ENCODE assay signal across 19 cellular contexts in genomic region chr16:35533683-35534082, GRCh38.
"Had no signal": no experiment of that assay in that cellular context is flagged by ENCODE, and none has a peak within 500 bp of the region (broad histone marks: within the 10 kb centered on the region; RNA-seq: fewer than 3 reads in every experiment).

No MANE protein-coding gene starts in this region.

- H3K9me3 ChIP-seq: colonic mucosa, psoas muscle, testis, upper lobe of right lung had no signal

- ATAC-seq: activated CD4-positive, alpha-beta T cell treated with anti-CD3 and anti-CD28 coated beads for 36 hours; activated CD8-positive, alpha-beta T cell treated with anti-CD3 and anti-CD28 coated beads, Interleukin-2, amount 10 ng/mL, durations not matched to agents 7 days and 5 days; activated naive CD8-positive, alpha-beta T cell treated with anti-CD3 and anti-CD28 coated beads, Interleukin-2, amount 50 U/mL, for 24 hours; psoas muscle; stimulated activated naive CD8-positive, alpha-beta T cell treated with anti-CD3 and anti-CD28 coated beads, Interleukin-15, amount 100 ng/mL, for 72 hours; upper lobe of right lung had no signal

- H3K27ac ChIP-seq: cardiac muscle cell, colonic mucosa, hepatocyte, left ventricle myocardium inferior, psoas muscle, testis, upper lobe of right lung, WERI-Rb-1 had no signal

- DNase-seq: activated CD4-positive, alpha-beta T cell treated with anti-CD3 and anti-CD28 coated beads for 36 hours; activated CD8-positive, alpha-beta T cell treated with anti-CD3 and anti-CD28 coated beads, Interleukin-2, amount 10 ng/mL, durations not matched to agents 7 days and 5 days; activated naive CD4-positive, alpha-beta T cell; activated naive CD8-positive, alpha-beta T cell treated with anti-CD3 and anti-CD28 coated beads, Interleukin-2, amount 50 U/mL, for 24 hours; colonic mucosa; kidney; left ventricle myocardium inferior; mesendoderm; psoas muscle; stimulated activated CD4-positive, alpha-beta T cell treated with anti-CD3 and anti-CD28 coated beads, Interleukin-4, amount 100 ng/mL, for 4 hours; stimulated activated naive CD8-positive, alpha-beta T cell treated with anti-CD3 and anti-CD28 coated beads, Interleukin-15, amount 100 ng/mL, for 72 hours; T1000; testis; upper lobe of right lung; WERI-Rb-1 had no signal

- H3K4me3 Mint-ChIP-seq: activated CD4-positive, alpha-beta T cell treated with anti-CD3 and anti-CD28 coated beads for 36 hours; activated CD8-positive, alpha-beta T cell treated with anti-CD3 and anti-CD28 coated beads, Interleukin-2, amount 10 ng/mL, durations not matched to agents 7 days and 5 days; activated naive CD8-positive, alpha-beta T cell treated with anti-CD3 and anti-CD28 coated beads, Interleukin-2, amount 50 U/mL, for 24 hours; activated T-helper 1 cell treated with anti-CD3 and anti-CD28 coated beads, Interleukin-12 subunit alpha, Interleukin-12 subunit beta, Interleukin-2, Interleukin-4 antibody, amounts not matched to agents 30 ng/mL and 10 ng/mL and 1 ng/mL, durations not matched to agents 14 hours and 24 hours and 36 hours; nephron; stimulated activated naive CD8-positive, alpha-beta T cell treated with anti-CD3 and anti-CD28 coated beads, Interleukin-15, amount 100 ng/mL, for 72 hours had no signal

- H3K27ac Mint-ChIP-seq: activated CD4-positive, alpha-beta T cell treated with anti-CD3 and anti-CD28 coated beads for 36 hours; activated CD8-positive, alpha-beta T cell treated with anti-CD3 and anti-CD28 coated beads, Interleukin-2, amount 10 ng/mL, durations not matched to agents 7 days and 5 days; activated naive CD8-positive, alpha-beta T cell treated with anti-CD3 and anti-CD28 coated beads, Interleukin-2, amount 50 U/mL, for 24 hours; activated T-helper 1 cell treated with anti-CD3 and anti-CD28 coated beads, Interleukin-12 subunit alpha, Interleukin-12 subunit beta, Interleukin-2, Interleukin-4 antibody, amounts not matched to agents 30 ng/mL and 10 ng/mL and 1 ng/mL, durations not matched to agents 14 hours and 24 hours and 36 hours; nephron had no signal

- H3K4me1 Mint-ChIP-seq: activated CD4-positive, alpha-beta T cell treated with anti-CD3 and anti-CD28 coated beads for 36 hours; activated naive CD8-positive, alpha-beta T cell treated with anti-CD3 and anti-CD28 coated beads, Interleukin-2, amount 50 U/mL, for 24 hours; nephron; stimulated activated naive CD8-positive, alpha-beta T cell treated with anti-CD3 and anti-CD28 coated beads, Interleukin-15, amount 100 ng/mL, for 72 hours had no signal

- H3K4me3 ChIP-seq: cardiac muscle cell, colonic mucosa, hepatocyte, left ventricle myocardium inferior, psoas muscle, testis, upper lobe of right lung had no signal

- H3K27me3 Mint-ChIP-seq: activated CD4-positive, alpha-beta T cell treated with anti-CD3 and anti-CD28 coated beads for 36 hours; activated naive CD8-positive, alpha-beta T cell treated with anti-CD3 and anti-CD28 coated beads, Interleukin-2, amount 50 U/mL, for 24 hours; stimulated activated naive CD8-positive, alpha-beta T cell treated with anti-CD3 and anti-CD28 coated beads, Interleukin-15, amount 100 ng/mL, for 72 hours had no signal

- H3K4me2 ChIP-seq: hepatocyte had no signal

- H2AFZ ChIP-seq: hepatocyte had no signal

- H3K79me2 ChIP-seq: hepatocyte had no signal

- H3K4me1 ChIP-seq: colonic mucosa, left ventricle myocardium inferior, psoas muscle, testis, upper lobe of right lung had no signal

- H3K27me3 ChIP-seq: cardiac muscle cell, colonic mucosa, hepatocyte, testis, upper lobe of right lung had no signal

- H3K36me3 ChIP-seq: cardiac muscle cell, colonic mucosa, left ventricle myocardium inferior, upper lobe of right lung, WERI-Rb-1 had no signal
